2 cellular contexts compared by ENCODE assay signal in genomic region chr14:104132981-104133380, GRCh38.
A peak's percentile ranks its signal among the peaks of the same experiment; 100 is the strongest.
TF ChIP-seq lines count a peak whose summit lies in the region.

No MANE protein-coding gene starts in this region.

TF ChIP-seq in GM12878, 131 proteins besides CTCF, POLR2A, EP300 and RAD21:
- TF ChIP-seq RBBP5 (conservative IDR thresholded peaks at IDR 0.05) = no peak
- TF ChIP-seq, protein P1, sequence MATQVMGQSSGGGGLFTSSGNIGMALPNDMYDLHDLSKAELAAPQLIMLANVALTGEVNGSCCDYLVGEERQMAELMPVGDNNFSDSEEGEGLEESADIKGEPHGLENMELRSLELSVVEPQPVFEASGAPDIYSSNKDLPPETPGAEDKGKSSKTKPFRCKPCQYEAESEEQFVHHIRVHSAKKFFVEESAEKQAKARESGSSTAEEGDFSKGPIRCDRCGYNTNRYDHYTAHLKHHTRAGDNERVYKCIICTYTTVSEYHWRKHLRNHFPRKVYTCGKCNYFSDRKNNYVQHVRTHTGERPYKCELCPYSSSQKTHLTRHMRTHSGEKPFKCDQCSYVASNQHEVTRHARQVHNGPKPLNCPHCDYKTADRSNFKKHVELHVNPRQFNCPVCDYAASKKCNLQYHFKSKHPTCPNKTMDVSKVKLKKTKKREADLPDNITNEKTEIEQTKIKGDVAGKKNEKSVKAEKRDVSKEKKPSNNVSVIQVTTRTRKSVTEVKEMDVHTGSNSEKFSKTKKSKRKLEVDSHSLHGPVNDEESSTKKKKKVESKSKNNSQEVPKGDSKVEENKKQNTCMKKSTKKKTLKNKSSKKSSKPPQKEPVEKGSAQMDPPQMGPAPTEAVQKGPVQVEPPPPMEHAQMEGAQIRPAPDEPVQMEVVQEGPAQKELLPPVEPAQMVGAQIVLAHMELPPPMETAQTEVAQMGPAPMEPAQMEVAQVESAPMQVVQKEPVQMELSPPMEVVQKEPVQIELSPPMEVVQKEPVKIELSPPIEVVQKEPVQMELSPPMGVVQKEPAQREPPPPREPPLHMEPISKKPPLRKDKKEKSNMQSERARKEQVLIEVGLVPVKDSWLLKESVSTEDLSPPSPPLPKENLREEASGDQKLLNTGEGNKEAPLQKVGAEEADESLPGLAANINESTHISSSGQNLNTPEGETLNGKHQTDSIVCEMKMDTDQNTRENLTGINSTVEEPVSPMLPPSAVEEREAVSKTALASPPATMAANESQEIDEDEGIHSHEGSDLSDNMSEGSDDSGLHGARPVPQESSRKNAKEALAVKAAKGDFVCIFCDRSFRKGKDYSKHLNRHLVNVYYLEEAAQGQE (IDR thresholded peaks at IDR 0.05; ENCODE audit: low read depth, low read length) = peak; percentile 54; the same call in 1 of the 2 replicates

TF ChIP-seq in HepG2, 621 proteins besides CTCF, POLR2A, EP300 and RAD21:
- TF ChIP-seq SRY (CRISPR knock-in tag; IDR thresholded peaks at IDR 0.05) = no peak
- TF ChIP-seq CERS6 (CRISPR knock-in tag; IDR thresholded peaks at IDR 0.05) = no peak
- TF ChIP-seq, protein P1 (IDR thresholded peaks at IDR 0.05; ENCODE audit: borderline replicate concordance in 1 of 2, low read depth in 1 of 2, low read length in 2 of 2) = peak; percentile 51 to 85
- TF ChIP-seq, protein P2, sequence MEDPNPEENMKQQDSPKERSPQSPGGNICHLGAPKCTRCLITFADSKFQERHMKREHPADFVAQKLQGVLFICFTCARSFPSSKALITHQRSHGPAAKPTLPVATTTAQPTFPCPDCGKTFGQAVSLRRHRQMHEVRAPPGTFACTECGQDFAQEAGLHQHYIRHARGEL (CRISPR knock-in tag; IDR thresholded peaks at IDR 0.05) = no peak
- no peak for TF ChIP-seq KDM1A (CRISPR knock-in tag; IDR thresholded peaks at IDR 0.05)
- no peak for TF ChIP-seq WIZ (CRISPR knock-in tag; IDR thresholded peaks at IDR 0.05)
- no peak for TF ChIP-seq GTF3A (CRISPR knock-in tag; conservative IDR thresholded peaks at IDR 0.05)
